ENCODE assay signal across 24 cellular contexts in the genomic region with DNA sequence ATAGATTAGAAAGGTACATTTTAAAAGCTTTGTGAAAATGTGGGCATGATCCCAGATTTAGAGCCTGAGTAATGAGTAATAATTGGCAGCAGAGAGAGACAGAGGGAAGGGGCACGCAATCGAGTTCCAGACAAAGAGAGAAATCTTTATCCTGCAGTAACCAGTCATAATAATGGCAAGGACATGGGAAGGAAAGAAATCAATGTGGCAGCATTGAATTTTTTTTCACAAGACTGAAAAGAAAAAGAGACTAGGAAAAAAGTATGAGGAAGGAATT.
"Had no signal": no experiment of that assay in that cellular context is flagged by ENCODE, and none has a peak within 500 bp of the region (broad histone marks: within the 10 kb centered on the region; RNA-seq: fewer than 3 reads in every experiment).

No MANE protein-coding gene starts in this region.

- ATAC-seq: effector memory CD8-positive, alpha-beta T cell; foreskin keratinocyte; left cardiac atrium; psoas muscle; sciatic nerve had no signal

- H3K9me3 ChIP-seq: esophagus muscularis mucosa, left ventricle myocardium inferior, lower lobe of right lung, psoas muscle, stomach, thoracic aorta, transverse colon had no signal

- H2AFZ ChIP-seq: parathyroid adenoma had no signal

- H3K9ac ChIP-seq: parathyroid adenoma had no signal

- H3K9me3 Mint-ChIP-seq: dendritic cell treated with granulocyte-macrophage colony-stimulating factor and Interleukin-4, amounts not matched to agents 40 ng/mL and 50 ng/mL, for 4 days; nephron had no signal

- H3K4me1 Mint-ChIP-seq: naive B cell had no signal

- FAIRE-seq: colon, kidney had no signal

- H3K27me3 Mint-ChIP-seq: dendritic cell treated with granulocyte-macrophage colony-stimulating factor and Interleukin-4, amounts not matched to agents 40 ng/mL and 50 ng/mL, for 4 days; effector memory CD8-positive, alpha-beta T cell had no signal

- H3K27ac Mint-ChIP-seq: dendritic cell treated with granulocyte-macrophage colony-stimulating factor and Interleukin-4, amounts not matched to agents 40 ng/mL and 50 ng/mL, for 4 days; effector memory CD8-positive, alpha-beta T cell; nephron had no signal

- H3K4me3 ChIP-seq: esophagus muscularis mucosa, left ventricle myocardium inferior, lower lobe of right lung, psoas muscle, skin epidermis, stomach, thoracic aorta, transverse colon had no signal

- H3K4me3 Mint-ChIP-seq: dendritic cell treated with granulocyte-macrophage colony-stimulating factor and Interleukin-4, amounts not matched to agents 40 ng/mL and 50 ng/mL, for 4 days; effector memory CD8-positive, alpha-beta T cell; naive B cell; nephron had no signal

- DNase-seq: effector memory CD8-positive, alpha-beta T cell; foreskin keratinocyte; kidney; left cardiac atrium; left ventricle myocardium inferior; lower lobe of right lung; mesenchymal stem cell; naive B cell; psoas muscle; retina; stimulated activated CD4-positive, alpha-beta T cell treated with anti-CD3 and anti-CD28 coated beads, Interleukin-12 subunit alpha, Interleukin-12 subunit beta, amount 100 ng/mL, for 4 hours; stimulated activated naive CD4-positive, alpha-beta T cell; stomach; substantia nigra; transverse colon had no signal

- H3K27me3 ChIP-seq: esophagus muscularis mucosa, foreskin keratinocyte, stomach, transverse colon had no signal

- H3K36me3 Mint-ChIP-seq: naive B cell had no signal

- H3K4me1 ChIP-seq: esophagus muscularis mucosa, left ventricle myocardium inferior, parathyroid adenoma had no signal

- H3K79me2 ChIP-seq: parathyroid adenoma had no signal

- H3K27ac ChIP-seq: epithelial cell of prostate, esophagus muscularis mucosa, foreskin keratinocyte, left ventricle myocardium inferior, lower lobe of right lung, parathyroid adenoma, psoas muscle, skin epidermis, thoracic aorta, transverse colon had no signal

- H3K36me3 ChIP-seq: esophagus muscularis mucosa, left ventricle myocardium inferior, lower lobe of right lung, stomach, thoracic aorta, transverse colon had no signal
